In the genomic region with DNA sequence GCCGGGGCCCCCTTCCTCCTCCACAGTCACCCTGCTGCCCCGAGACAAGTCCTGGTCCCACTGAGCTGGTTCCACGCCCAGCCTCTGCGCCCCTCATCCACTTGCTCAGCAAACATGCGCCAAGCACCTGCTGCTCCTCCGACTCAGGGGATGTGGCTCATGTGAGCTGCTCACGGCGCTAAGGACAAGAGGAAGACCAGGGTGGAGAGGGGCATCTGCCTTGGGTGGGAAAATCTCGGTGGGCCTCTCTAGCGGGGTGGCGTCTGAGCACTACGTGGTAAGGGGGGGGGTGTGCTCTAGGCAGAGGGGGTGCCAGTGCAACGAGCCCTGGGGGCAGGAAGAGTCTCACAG, we compare ENCODE assay signal across 14 cellular contexts. TPM values are rescaled to one million over a fixed set of nuclear protein-coding genes. Genes with fewer than 3 reads are reported as not detected.
A peak's percentile ranks its signal among the peaks of the same experiment; 100 is the strongest.
DNase-seq lines count a peak whose midpoint lies in the region; ATAC-seq and TF ChIP-seq lines count a peak whose summit lies in the region.
"Had no signal": no experiment of that assay in that cellular context is flagged by ENCODE, and none has a peak within 500 bp of the region (broad histone marks: within the 10 kb centered on the region; RNA-seq: fewer than 3 reads in every experiment).

No MANE protein-coding gene starts in this region.

- H4K20me1 ChIP-seq in OCI-LY7 (ENCODE audit: insufficient read depth, low read length) = no peaks in the 10 kb centered on the region

- H3K27me3 Mint-ChIP-seq in MCF 10A (ENCODE audit: insufficient read depth, unreplicated experiment) = no peaks in the 10 kb centered on the region

- TF ChIP-seq POLR2A in transverse colon (IDR thresholded peaks at IDR 0.05) = no peak

- 89% methylated on average over 13 of the region's 13 CpGs for WGBS in HUES64
- WGBS in transverse colon (ENCODE audit: low coverage in 1 of 2), 2 donors = 52% methylated on average over 13 of the region's 13 CpGs; no CpG with 5 or more reads in 1 of the 2 donors

- no peak overlapping the region for H3K27ac Mint-ChIP-seq in MCF 10A (ENCODE audit: low read depth, unreplicated experiment)
- H3K27ac Mint-ChIP-seq: CD8-positive, alpha-beta T cell; stimulated activated effector memory CD8-positive, alpha-beta T cell treated with anti-CD3 and anti-CD28 coated beads, Interleukin-12 subunit alpha, Interleukin-12 subunit beta, amount 100 ng/mL, for 72 hours had no signal

- no peak overlapping the region for H3K4me2 ChIP-seq in OCI-LY7 (ENCODE audit: low read length)

- H3K27me3 ChIP-seq in HUES64 (ENCODE audit: insufficient read depth, low read length) (no peaks in the 10 kb centered on the region), lower lobe of right lung (ENCODE audit: low read depth) (peaks cover 2% of the 10 kb centered on the region), transverse colon (peaks cover 23% of the 10 kb centered on the region)

- H3K9me3 ChIP-seq in HUES64 (ENCODE audit: insufficient read depth, low read depth, low read length) (no peaks in the 10 kb centered on the region), lower lobe of right lung (no peaks in the 10 kb centered on the region), transverse colon (no peaks in the 10 kb centered on the region), OCI-LY7 (ENCODE audit: low read length) (no peaks in the 10 kb centered on the region)

- H3K4me3 Mint-ChIP-seq in MCF 10A (ENCODE audit: unreplicated experiment) = peak overlapping the region; percentile 61
- H3K4me3 Mint-ChIP-seq: CD8-positive, alpha-beta T cell; stimulated activated effector memory CD8-positive, alpha-beta T cell treated with anti-CD3 and anti-CD28 coated beads, Interleukin-12 subunit alpha, Interleukin-12 subunit beta, amount 100 ng/mL, for 72 hours had no signal

- peak overlapping the region; percentile 92 for H3K27ac ChIP-seq in HUES64 (ENCODE audit: low read depth, low read length)
- peak overlapping the region; percentile 86 for H3K27ac ChIP-seq in lower lobe of right lung
- H3K27ac ChIP-seq in transverse colon = peak overlapping the region in 3 of 4 donors; percentile 86 to 97 (median 89)
- H3K27ac ChIP-seq in OCI-LY7 (ENCODE audit: low read depth, low read length, poor library complexity, severe bottlenecking) = no peak overlapping the region

- peaks cover 35% of the 10 kb centered on the region for H3K36me3 Mint-ChIP-seq in MCF 10A (ENCODE audit: insufficient read depth, unreplicated experiment)
- H3K36me3 Mint-ChIP-seq: CD8-positive, alpha-beta T cell; stimulated activated effector memory CD8-positive, alpha-beta T cell treated with anti-CD3 and anti-CD28 coated beads, Interleukin-12 subunit alpha, Interleukin-12 subunit beta, amount 100 ng/mL, for 72 hours had no signal

- DNase-seq in MCF 10A (ENCODE audit: unreplicated experiment) = peak; percentile 21
- no peak for DNase-seq in lower lobe of right lung
- peak; percentile 7 for DNase-seq in transverse colon
- no peak for DNase-seq in NCI-H146 (lab: John Stamatoyannopoulos, UW)
- DNase-seq in OCI-LY7 (ENCODE audit: low spot score) = no peak
- no peak for DNase-seq in hepatic stellate cell (ENCODE audit: low spot score)
- DNase-seq: activated CD8-positive, alpha-beta memory T cell treated with anti-CD3 and anti-CD28 coated beads for 24 hours; activated naive CD4-positive, alpha-beta T cell; CD8-positive, alpha-beta T cell; central memory CD4-positive, alpha-beta T cell; NCI-H1092; stimulated activated CD4-positive, alpha-beta T cell treated with anti-CD3 and anti-CD28 coated beads, Interleukin-2, amount 100 ng/mL, for 48 hours had no signal

- CTCF ChIA-PET in MCF 10A (lab: Yijun Ruan, JAX) = interaction anchor here (0.6 to 8.3 kb wide), 8 partner anchors 11 to 172 kb away, joined by 3 to 87 read pairs (median 4); no protein-coding TSS in a partner anchor
- CTCF ChIA-PET in OCI-LY7 (lab: Charles Lee; ENCODE audit: unreplicated experiment) = no interaction called here

- no peaks in the 10 kb centered on the region for H3K9me3 Mint-ChIP-seq in MCF 10A (ENCODE audit: unreplicated experiment)
- H3K9me3 Mint-ChIP-seq: CD8-positive, alpha-beta T cell; stimulated activated effector memory CD8-positive, alpha-beta T cell treated with anti-CD3 and anti-CD28 coated beads, Interleukin-12 subunit alpha, Interleukin-12 subunit beta, amount 100 ng/mL, for 72 hours had no signal

- TF ChIP-seq CTCF in MCF 10A (IDR thresholded peaks at IDR 0.05; ENCODE audit: unreplicated experiment) = no peak
- TF ChIP-seq CTCF in lower lobe of right lung (IDR thresholded peaks at IDR 0.05) = no peak
- TF ChIP-seq CTCF in transverse colon (IDR thresholded peaks at IDR 0.05) = no peak
- TF ChIP-seq CTCF in OCI-LY7 (conservative IDR thresholded peaks at IDR 0.05; ENCODE audit: low read length) = no peak

- H3K4me1 ChIP-seq in HUES64 (ENCODE audit: insufficient read depth, low read length) = peaks cover 48% of the 10 kb centered on the region
- H3K4me1 ChIP-seq in lower lobe of right lung = peaks cover 85% of the 10 kb centered on the region
- peaks cover 45 to 82% (median 54%) of the 10 kb centered on the region in 4 donors for H3K4me1 ChIP-seq in transverse colon
- peaks cover 64% of the 10 kb centered on the region for H3K4me1 ChIP-seq in OCI-LY7 (ENCODE audit: insufficient read depth, low read length, poor library complexity, severe bottlenecking)

- BruUV-seq in MCF 10A (replicated peaks; lab: Mats Ljungman, UMichigan) (no TSS peak), OCI-LY7 (replicated peaks; lab: Mats Ljungman, UMichigan) (no TSS peak)

- intact Hi-C loops in MCF 10A (cut with micrococcal nuclease) (no loop called here), lower lobe of right lung (cut with DNase I) (no loop called here), transverse colon (cut with DNase I; ENCODE audit: low total_unique reads) (no loop called here), OCI-LY7 (cut with micrococcal nuclease; ENCODE audit: unreplicated experiment) (no loop called here)

- in situ Hi-C loops in transverse colon (cut with MboI; ENCODE audit: low pct_ligation_motif_present in 1 of 4, low pct_unique_long_range_greater_than_20kb in 1 of 4, low sequenced_read_pairs in 3 of 4) = no loop called here

- no peaks in the 10 kb centered on the region for H3K79me2 ChIP-seq in OCI-LY7 (ENCODE audit: insufficient read depth, low read depth, low read length)

- ATAC-seq in lower lobe of right lung = no peak
- ATAC-seq: CD8-positive, alpha-beta T cell; stimulated activated effector memory CD8-positive, alpha-beta T cell treated with anti-CD3 and anti-CD28 coated beads, Interleukin-12 subunit alpha, Interleukin-12 subunit beta, amount 100 ng/mL, for 72 hours had no signal

- H3K4me1 Mint-ChIP-seq in MCF 10A (ENCODE audit: insufficient read depth, unreplicated experiment) = peaks cover 45% of the 10 kb centered on the region

- H3K36me3 ChIP-seq in HUES64 (ENCODE audit: insufficient read depth, low read length) (peaks cover 14% of the 10 kb centered on the region), lower lobe of right lung (peaks cover 5% of the 10 kb centered on the region), transverse colon (no peaks in the 10 kb centered on the region), OCI-LY7 (ENCODE audit: insufficient read depth, low read length) (no peaks in the 10 kb centered on the region; the same call in 1 of the 2 replicates)

- H3K4me3 ChIP-seq in HUES64 (ENCODE audit: low read length) (no peak overlapping the region), lower lobe of right lung (no peak overlapping the region), transverse colon (no peak overlapping the region), OCI-LY7 (ENCODE audit: low read depth, low read length, poor library complexity, severe bottlenecking) (no peak overlapping the region)

- TF ChIP-seq EP300 in transverse colon (IDR thresholded peaks at IDR 0.05; ENCODE audit: low read depth) = no peak

- POLR2A ChIA-PET in MCF 10A (lab: Yijun Ruan, JAX) (interaction anchor here (0.7 to 12.9 kb wide), 6 partner anchors 12 to 281 kb away, joined by 3 to 347 read pairs (median 155); partner anchors contain the start of genes ADRM1 and RPS21), OCI-LY7 (lab: Charles Lee) (no interaction called here)

- peak overlapping the region; percentile 55 for H3K9ac ChIP-seq in HUES64 (ENCODE audit: low read depth, low read length)

- no peak overlapping the region for H2AFZ ChIP-seq in OCI-LY7 (ENCODE audit: low read length)

- H3K9me2 ChIP-seq in OCI-LY7 (ENCODE audit: insufficient read depth, low read length) = no peaks in the 10 kb centered on the region

RNA-seq across cellular contexts. Expression of gene LAMA5, which starts 4.5 kb away (rescaled TPM):
- 53.2 TPM for polyA plus RNA-seq in HUES64 (2013, experiment 1 of 2)
- 64.5 TPM for polyA plus RNA-seq in HUES64 (2013, experiment 2 of 2)
- total RNA-seq in MCF 10A (2022) (266 and 292 TPM in 2 replicates), lower lobe of right lung (282 TPM), transverse colon (100 to 1,000 TPM in 2 of 4 donors, 10 to 100 TPM in 2; 33.2 to 269 (median 91.3) TPM), OCI-LY7 (2022) (144 and 162 TPM in 2 replicates)
- 53.3 and 59.3 TPM in 2 replicates for total RNA-seq in OCI-LY7 (2014; rRNA removed; shearing (Covaris generic))

RNA-seq across cellular contexts. Expression of gene RPS21, which starts 24.3 kb away (rescaled TPM):
- polyA plus RNA-seq in HUES64 (2013, experiment 1 of 2) = 1,380 TPM
- polyA plus RNA-seq in HUES64 (2013, experiment 2 of 2) = 1,333 TPM
- total RNA-seq in MCF 10A (2022) (1,978 and 2,055 TPM in 2 replicates), lower lobe of right lung (1,104 TPM), transverse colon (1,000 to 10,000 TPM in 3 of 4 donors, 100 to 1,000 TPM in 1; 585 to 2,728 (median 1,375) TPM), OCI-LY7 (2022) (2,373 and 2,571 TPM in 2 replicates)
- total RNA-seq in OCI-LY7 (2014; rRNA removed; shearing (Covaris generic)) = 2,092 and 3,376 TPM in 2 replicates

RNA-seq across cellular contexts. Expression of gene CABLES2, which starts 44.5 kb away (rescaled TPM):
- polyA plus RNA-seq in HUES64 (2013, experiment 1 of 2) = 8.8 TPM
- polyA plus RNA-seq in HUES64 (2013, experiment 2 of 2) = 9.9 TPM
- total RNA-seq in MCF 10A (2022) (1.5 and 2.8 TPM in 2 replicates), lower lobe of right lung (4.5 TPM), transverse colon (10 to 100 TPM in 1 of 4 donors, 1 to 10 TPM in 3; 3.7 to 10.1 (median 8.5) TPM), OCI-LY7 (2022) (22.5 and 23.3 TPM in 2 replicates)
- total RNA-seq in OCI-LY7 (2014; rRNA removed; shearing (Covaris generic)) = 11.1 and 14.8 TPM in 2 replicates

RNA-seq across cellular contexts. Expression of gene ADRM1, which starts 59.8 kb away (rescaled TPM):
- polyA plus RNA-seq in HUES64 (2013, experiment 1 of 2) = 130 TPM
- polyA plus RNA-seq in HUES64 (2013, experiment 2 of 2) = 111 TPM
- total RNA-seq in MCF 10A (2022) = 98.0 and 127 TPM in 2 replicates
- total RNA-seq in lower lobe of right lung = 63.9 TPM
- total RNA-seq in transverse colon = 100 to 1,000 TPM in 3 of 4 donors, 10 to 100 TPM in 1; 41.8 to 126 (median 109) TPM
- 123 and 128 TPM in 2 replicates for total RNA-seq in OCI-LY7 (2014; rRNA removed; shearing (Covaris generic))
- 70.7 and 87.0 TPM in 2 replicates for total RNA-seq in OCI-LY7 (2022)

Comparison
In these comparisons a context has a peak if more than half of its experiments do, and no peak if none do; other contexts are left out.
1. DNase-seq: peak in MCF 10A (single experiment) and transverse colon (single experiment); none in lower lobe of right lung (single experiment), NCI-H146 (single experiment), OCI-LY7 (single experiment) and hepatic stellate cell (single experiment).